ENCODE assay signal across 10 cellular contexts in the genomic region with DNA sequence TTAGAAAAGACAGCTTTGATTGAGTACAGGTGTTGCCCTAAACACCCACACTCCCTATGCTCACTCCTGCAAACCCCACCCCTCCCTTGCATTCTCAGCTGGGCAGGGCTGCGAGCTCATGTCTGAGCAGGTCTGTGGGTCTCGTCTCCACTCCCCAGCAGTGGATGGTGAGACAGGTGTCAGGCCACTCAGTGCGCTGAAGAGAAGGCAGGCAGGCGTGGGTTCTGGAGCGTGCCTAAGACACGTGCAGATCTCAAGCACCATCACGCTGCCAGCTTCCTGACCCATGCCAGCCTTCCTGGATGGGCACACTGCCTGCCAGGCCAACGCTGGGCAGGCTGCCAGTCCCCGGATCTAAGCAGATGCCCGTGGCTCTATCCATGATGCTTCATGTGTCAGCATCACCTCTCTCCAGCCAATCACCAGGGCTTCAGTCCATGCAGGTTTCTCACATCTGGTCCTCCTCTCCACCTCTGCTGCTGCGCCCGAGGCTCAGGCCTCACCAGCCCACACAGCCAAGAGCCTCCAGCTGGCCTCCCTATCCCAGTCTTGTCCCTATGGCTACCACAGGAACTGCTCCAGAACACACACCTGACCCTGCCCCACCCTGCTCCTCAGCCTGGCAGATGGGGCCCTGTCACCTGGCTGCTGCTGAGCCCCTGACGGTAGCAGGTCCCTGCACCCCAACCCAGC. TPM values are rescaled to one million over a fixed set of nuclear protein-coding genes. Genes with fewer than 3 reads are reported as not detected.
A peak's percentile ranks its signal among the peaks of the same experiment; 100 is the strongest.
DNase-seq lines count a peak whose midpoint lies in the region; ATAC-seq lines count a peak whose summit lies in the region.
"Had no signal": no experiment of that assay in that cellular context is flagged by ENCODE, and none has a peak within 500 bp of the region (broad histone marks: within the 10 kb centered on the region; RNA-seq: fewer than 3 reads in every experiment).

No MANE protein-coding gene starts in this region.

- H3K4me1 Mint-ChIP-seq in activated T-helper 17 cell treated with anti-CD3 and anti-CD28 coated beads, Interleukin-2, amount 50 U/mL, for 72 hours: peaks cover 15% of the 10 kb centered on the region
- peaks cover 29% of the 10 kb centered on the region for H3K4me1 Mint-ChIP-seq in activated T-helper 2 cell treated with anti-CD3 and anti-CD28 coated beads, Interferon-gamma antibody, Interleukin-2, Interleukin-4, amounts not matched to agents 10 μg/mL and 5 μg/mL and 100 μg/mL, durations not matched to agents 14 hours and 24 hours and 36 hours (ENCODE audit: low read depth)
- H3K4me1 Mint-ChIP-seq: nephron had no signal

- H3K27ac ChIP-seq in right cardiac atrium (ENCODE audit: low read length) (no peak overlapping the region), skeletal muscle tissue (ENCODE audit: low read depth, low read length) (peak overlapping the region; percentile 38)
- H3K27ac ChIP-seq: A549 had no signal

- peak; percentile 54 for ATAC-seq in activated T-helper 17 cell treated with anti-CD3 and anti-CD28 coated beads, Interleukin-2, amount 50 U/mL, for 72 hours (replicated peaks)
- ATAC-seq in right cardiac atrium: peak; percentile 81 to 87
- ATAC-seq in HG03457 (IDR thresholded peaks at IDR 0.05; ENCODE audit: unreplicated experiment): no peak

- H3K9me3 Mint-ChIP-seq in activated T-helper 17 cell treated with anti-CD3 and anti-CD28 coated beads, Interleukin-2, amount 50 U/mL, for 72 hours: no peaks in the 10 kb centered on the region
- no peaks in the 10 kb centered on the region for H3K9me3 Mint-ChIP-seq in activated T-helper 2 cell treated with anti-CD3 and anti-CD28 coated beads, Interferon-gamma antibody, Interleukin-2, Interleukin-4, amounts not matched to agents 10 μg/mL and 5 μg/mL and 100 μg/mL, durations not matched to agents 14 hours and 24 hours and 36 hours
- H3K9me3 Mint-ChIP-seq: nephron had no signal

- H3K27ac Mint-ChIP-seq in activated T-helper 17 cell treated with anti-CD3 and anti-CD28 coated beads, Interleukin-2, amount 50 U/mL, for 72 hours: peak overlapping the region; percentile 71
- H3K27ac Mint-ChIP-seq in activated T-helper 2 cell treated with anti-CD3 and anti-CD28 coated beads, Interferon-gamma antibody, Interleukin-2, Interleukin-4, amounts not matched to agents 10 μg/mL and 5 μg/mL and 100 μg/mL, durations not matched to agents 14 hours and 24 hours and 36 hours: no peak overlapping the region
- H3K27ac Mint-ChIP-seq: nephron had no signal

- H3K4me3 Mint-ChIP-seq in activated T-helper 17 cell treated with anti-CD3 and anti-CD28 coated beads, Interleukin-2, amount 50 U/mL, for 72 hours: peak overlapping the region; percentile 10
- H3K4me3 Mint-ChIP-seq in activated T-helper 2 cell treated with anti-CD3 and anti-CD28 coated beads, Interferon-gamma antibody, Interleukin-2, Interleukin-4, amounts not matched to agents 10 μg/mL and 5 μg/mL and 100 μg/mL, durations not matched to agents 14 hours and 24 hours and 36 hours (ENCODE audit: low read depth): no peak overlapping the region
- H3K4me3 Mint-ChIP-seq: nephron had no signal

- H3K27me3 Mint-ChIP-seq in activated T-helper 17 cell treated with anti-CD3 and anti-CD28 coated beads, Interleukin-2, amount 50 U/mL, for 72 hours: no peaks in the 10 kb centered on the region
- H3K27me3 Mint-ChIP-seq in activated T-helper 2 cell treated with anti-CD3 and anti-CD28 coated beads, Interferon-gamma antibody, Interleukin-2, Interleukin-4, amounts not matched to agents 10 μg/mL and 5 μg/mL and 100 μg/mL, durations not matched to agents 14 hours and 24 hours and 36 hours (ENCODE audit: low read depth): no peaks in the 10 kb centered on the region

- H3K9me3 ChIP-seq in right cardiac atrium (ENCODE audit: control insufficient read depth, low read length) (no peaks in the 10 kb centered on the region), skeletal muscle tissue (ENCODE audit: control insufficient read depth in 3 of 3, low read length in 3 of 3) (no peaks in the 10 kb centered on the region)
- H3K9me3 ChIP-seq: A549 had no signal

- intact Hi-C loops in right cardiac atrium (cut with DNase I): no loop called here
- intact Hi-C loops in activated T-helper 2 cell treated with anti-CD3 and anti-CD28 coated beads, Interferon-gamma antibody, Interleukin-2, Interleukin-4, amounts not matched to agents 10 μg/mL and 5 μg/mL and 100 μg/mL, durations not matched to agents 14 hours and 24 hours and 36 hours (cut with micrococcal nuclease): no loop called here

- H3K9ac ChIP-seq in skeletal muscle tissue (ENCODE audit: low read depth in 1 of 3, low read length in 3 of 3): peak overlapping the region in 1 of 3 donors; percentile 54

- no peak overlapping the region for H3K4me3 ChIP-seq in right cardiac atrium (ENCODE audit: low read length)
- H3K4me3 ChIP-seq in skeletal muscle tissue (ENCODE audit: low read length in 3 of 3): no peak overlapping the region
- H3K4me3 ChIP-seq: A549 had no signal

- WGBS in right cardiac atrium: 61% methylated on average over 13 of the region's 13 CpGs

- peaks cover 42 to 66% (median 46%) of the 10 kb centered on the region in 3 donors for H3K36me3 ChIP-seq in skeletal muscle tissue (ENCODE audit: control insufficient read depth in 3 of 3, insufficient read depth in 3 of 3, low read length in 3 of 3)

- H3K36me3 Mint-ChIP-seq in activated T-helper 17 cell treated with anti-CD3 and anti-CD28 coated beads, Interleukin-2, amount 50 U/mL, for 72 hours (ENCODE audit: low read depth): peaks cover 69% of the 10 kb centered on the region
- peaks cover 35% of the 10 kb centered on the region for H3K36me3 Mint-ChIP-seq in activated T-helper 2 cell treated with anti-CD3 and anti-CD28 coated beads, Interferon-gamma antibody, Interleukin-2, Interleukin-4, amounts not matched to agents 10 μg/mL and 5 μg/mL and 100 μg/mL, durations not matched to agents 14 hours and 24 hours and 36 hours (ENCODE audit: low read depth)

- peaks cover 5% of the 10 kb centered on the region for H3K4me1 ChIP-seq in right cardiac atrium (ENCODE audit: control insufficient read depth, insufficient read depth, low read length)
- H3K4me1 ChIP-seq in skeletal muscle tissue (ENCODE audit: control insufficient read depth in 3 of 3, insufficient read depth in 3 of 3, low read length in 3 of 3): peaks cover 0 to 10% (median 6%) of the 10 kb centered on the region in 3 donors
- H3K4me1 ChIP-seq: A549 had no signal

- H3K27me3 ChIP-seq in right cardiac atrium (ENCODE audit: control insufficient read depth, insufficient read depth) (no peaks in the 10 kb centered on the region), skeletal muscle tissue (ENCODE audit: control insufficient read depth in 3 of 3, insufficient read depth in 3 of 3, low read length in 3 of 3) (no peaks in the 10 kb centered on the region)

- DNase-seq in NCI-H345 (lab: John Stamatoyannopoulos, UW) (peak; percentile 12), NCI-H345 treated with DMSO at 0.1 percent for 48 hours (lab: John Stamatoyannopoulos, UW; ENCODE audit: unreplicated experiment) (no peak), right cardiac atrium (peak; percentile 70 to 90 (median 88))
- no peak for DNase-seq in activated T-helper 2 cell treated with anti-CD3 and anti-CD28 coated beads, Interferon-gamma antibody, Interleukin-2, Interleukin-4, amounts not matched to agents 10 μg/mL and 5 μg/mL and 100 μg/mL, durations not matched to agents 14 hours and 24 hours and 36 hours (ENCODE audit: low spot score)
- DNase-seq in stimulated activated CD4-positive, alpha-beta T cell treated with anti-CD3 and anti-CD28 coated beads, Interleukin-4, amount 100 ng/mL, for 1 hour: no peak

RNA-seq across cellular contexts. Expression of a gene that starts 42.6 kb away (rescaled TPM):
- total RNA-seq in activated T-helper 17 cell treated with anti-CD3 and anti-CD28 coated beads, Interleukin-2, amount 50 U/mL, for 72 hours: 10 to 100 TPM; 35.6 to 45.0 TPM
- 10 to 100 TPM; 64.6 to 88.9 (median 83.0) TPM for total RNA-seq in right cardiac atrium
- polyA plus RNA-seq in right cardiac atrium: 52.9 TPM
- total RNA-seq in skeletal muscle tissue: 15.1 TPM
- 36.9 and 40.6 TPM in 2 replicates for total RNA-seq in activated T-helper 2 cell treated with anti-CD3 and anti-CD28 coated beads, Interferon-gamma antibody, Interleukin-2, Interleukin-4, amounts not matched to agents 10 μg/mL and 5 μg/mL and 100 μg/mL, durations not matched to agents 14 hours and 24 hours and 36 hours

Comparison
In these comparisons a context has a peak if more than half of its experiments do, and no peak if none do; other contexts are left out.
1. DNase-seq: peak in NCI-H345 (single experiment) and right cardiac atrium (3 of 3); none in NCI-H345 treated with DMSO at 0.1 percent for 48 hours (single experiment), activated T-helper 2 cell treated with anti-CD3 and anti-CD28 coated beads, Interferon-gamma antibody, Interleukin-2, Interleukin-4, amounts not matched to agents 10 μg/mL and 5 μg/mL and 100 μg/mL, durations not matched to agents 14 hours and 24 hours and 36 hours (single experiment) and stimulated activated CD4-positive, alpha-beta T cell treated with anti-CD3 and anti-CD28 coated beads, Interleukin-4, amount 100 ng/mL, for 1 hour (single experiment).